ENCODE assay signal across 1 cellular context in genomic region chr6:30990422-30991086, GRCh38.
TF ChIP-seq lines count a peak whose summit lies in the region.

No MANE protein-coding gene starts in this region.

TF ChIP-seq in GM23338, 12 proteins besides CTCF, POLR2A, EP300 and RAD21 (continued from another document):
- TF ChIP-seq ZNF462 (CRISPR knock-in tag; IDR thresholded peaks at IDR 0.05) = no peak
- TF ChIP-seq ZNF331 (CRISPR knock-in tag; IDR thresholded peaks at IDR 0.05; ENCODE audit: low read depth) = no peak
- no peak for TF ChIP-seq EZH2phosphoT487 (IDR thresholded peaks at IDR 0.05; ENCODE audit: unreplicated experiment)
- no peak for TF ChIP-seq POLR2AphosphoS5 (IDR thresholded peaks at IDR 0.05; ENCODE audit: low read depth)
